8 cellular contexts compared by ENCODE assay signal in genomic region chr5:33997331-33997983, GRCh38. TPM values are rescaled to one million over a fixed set of nuclear protein-coding genes. Genes with fewer than 3 reads are reported as not detected.
DNase-seq lines count a peak whose midpoint lies in the region; ATAC-seq and TF ChIP-seq lines count a peak whose summit lies in the region.

No MANE protein-coding gene starts in this region.

- no peaks in the 10 kb centered on the region for H3K27me3 Mint-ChIP-seq in activated CD8-positive, alpha-beta T cell treated with anti-CD3 and anti-CD28 coated beads for 36 hours
- H3K27me3 Mint-ChIP-seq in glutamatergic neuron (ENCODE audit: unreplicated experiment): peaks cover 1% of the 10 kb centered on the region

- H3K36me3 Mint-ChIP-seq in activated CD8-positive, alpha-beta T cell treated with anti-CD3 and anti-CD28 coated beads for 36 hours (ENCODE audit: low read depth): peaks cover 12% of the 10 kb centered on the region
- H3K36me3 Mint-ChIP-seq in glutamatergic neuron (ENCODE audit: unreplicated experiment): no peaks in the 10 kb centered on the region

- H3K9me3 Mint-ChIP-seq in activated CD8-positive, alpha-beta T cell treated with anti-CD3 and anti-CD28 coated beads for 36 hours: no peaks in the 10 kb centered on the region
- no peaks in the 10 kb centered on the region for H3K9me3 Mint-ChIP-seq in glutamatergic neuron (ENCODE audit: unreplicated experiment)

- intact Hi-C loops in activated CD8-positive, alpha-beta T cell treated with anti-CD3 and anti-CD28 coated beads for 36 hours (cut with micrococcal nuclease): loop anchor here (5.0 kb wide), 1 partner anchor 470 kb away; no protein-coding TSS in a partner anchor
- intact Hi-C loops in posterior cingulate gyrus (cut with DNase I): loop anchor here (5.0 kb wide), 1 partner anchor 470 kb away; no protein-coding TSS in a partner anchor

- CTCF ChIA-PET in activated CD8-positive, alpha-beta T cell treated with anti-CD3 and anti-CD28 coated beads for 36 hours (lab: Charles Lee): interaction anchor here (0.7 to 2.3 kb wide), 17 partner anchors 8 to 188 kb away, joined by 3 to 11 read pairs (median 4); partner anchors contain the start of gene AMACR

- no peak overlapping the region for H3K4me3 Mint-ChIP-seq in activated CD8-positive, alpha-beta T cell treated with anti-CD3 and anti-CD28 coated beads for 36 hours
- H3K4me3 Mint-ChIP-seq in glutamatergic neuron (ENCODE audit: unreplicated experiment): no peak overlapping the region

- H3K27ac Mint-ChIP-seq in activated CD8-positive, alpha-beta T cell treated with anti-CD3 and anti-CD28 coated beads for 36 hours: no peak overlapping the region
- no peak overlapping the region for H3K27ac Mint-ChIP-seq in glutamatergic neuron (ENCODE audit: unreplicated experiment)

- peaks cover 3% of the 10 kb centered on the region for H3K4me1 Mint-ChIP-seq in activated CD8-positive, alpha-beta T cell treated with anti-CD3 and anti-CD28 coated beads for 36 hours (ENCODE audit: low read depth)
- peaks cover 2% of the 10 kb centered on the region for H3K4me1 Mint-ChIP-seq in glutamatergic neuron (ENCODE audit: low read depth, unreplicated experiment)

- POLR2A ChIA-PET in activated CD8-positive, alpha-beta T cell treated with anti-CD3 and anti-CD28 coated beads for 36 hours (lab: Charles Lee): interaction anchor here (0.9 kb wide), 1 partner anchor 10 kb away, joined by 3 read pairs; the partner anchor contains the start of gene AMACR

- ATAC-seq in GM18511 (IDR thresholded peaks at IDR 0.05; ENCODE audit: unreplicated experiment) (peak; percentile 80), HG03108 (IDR thresholded peaks at IDR 0.05; ENCODE audit: unreplicated experiment) (peak; percentile 62), HG02973 (IDR thresholded peaks at IDR 0.05; ENCODE audit: unreplicated experiment) (no peak)
- ATAC-seq in activated CD8-positive, alpha-beta T cell treated with anti-CD3 and anti-CD28 coated beads for 36 hours: peak; percentile 65

- peak overlapping the region; percentile 56 for H3K27ac ChIP-seq in C4-2B

- DNase-seq in NCI-H226: peak; percentile 69
- DNase-seq in activated CD8-positive, alpha-beta T cell treated with anti-CD3 and anti-CD28 coated beads for 36 hours: peak; percentile 39
- DNase-seq in glutamatergic neuron: no peak
- DNase-seq in posterior cingulate gyrus: peak in 9 of 10 donors; percentile 14 to 89 (median 45)

- peak; percentile 86 for TF ChIP-seq CTCF in C4-2B (conservative IDR thresholded peaks at IDR 0.05)
- peak; percentile 47 for TF ChIP-seq CTCF in activated CD8-positive, alpha-beta T cell treated with anti-CD3 and anti-CD28 coated beads for 36 hours (IDR thresholded peaks at IDR 0.05)
- peak; percentile 51 for TF ChIP-seq CTCF in glutamatergic neuron (IDR thresholded peaks at IDR 0.05; ENCODE audit: partially characterized antibody, unreplicated experiment)

RNA-seq across cellular contexts. Expression of gene AMACR, which starts 10.4 kb away (rescaled TPM):
- 1 to 10 TPM; 6.5 to 7.7 TPM for total RNA-seq in activated CD8-positive, alpha-beta T cell treated with anti-CD3 and anti-CD28 coated beads for 36 hours
- 9.0 TPM for total RNA-seq in glutamatergic neuron (ENCODE audit: unreplicated experiment)

RNA-seq across cellular contexts. Expression of gene SLC45A2, which starts 13.0 kb away (rescaled TPM):
- not detected for total RNA-seq in activated CD8-positive, alpha-beta T cell treated with anti-CD3 and anti-CD28 coated beads for 36 hours
- 0.76 TPM for total RNA-seq in glutamatergic neuron (ENCODE audit: unreplicated experiment)

RNA-seq across cellular contexts. Expression of gene C1QTNF3, which starts 45.6 kb away (rescaled TPM):
- total RNA-seq in activated CD8-positive, alpha-beta T cell treated with anti-CD3 and anti-CD28 coated beads for 36 hours: 1 to 10 TPM; 1.3 to 1.4 TPM
- total RNA-seq in glutamatergic neuron (ENCODE audit: unreplicated experiment): 9.0 TPM
